In genomic region chr15:74392902-74393301, GRCh38 we compare ENCODE assay signal across 15 cellular contexts. TPM values are rescaled to one million over a fixed set of nuclear protein-coding genes. Genes with fewer than 3 reads are reported as not detected.
DNase-seq lines count a peak whose midpoint lies in the region; ATAC-seq and TF ChIP-seq lines count a peak whose summit lies in the region.
"Had no signal": no experiment of that assay in that cellular context is flagged by ENCODE, and none has a peak within 500 bp of the region (broad histone marks: within the 10 kb centered on the region; RNA-seq: fewer than 3 reads in every experiment).

No MANE protein-coding gene starts in this region.

- CTCF ChIA-PET in HEK293T (lab: Yijun Ruan, JAX), result no interaction called here

- no peaks in the 10 kb centered on the region for H3K36me3 ChIP-seq in skeletal muscle satellite cell (ENCODE audit: insufficient read depth, low read length)
- H3K36me3 ChIP-seq: esophagus squamous epithelium had no signal

- H3K36me3 Mint-ChIP-seq in T-helper 2 cell treated with Interferon-gamma antibody and Interleukin-4, amounts not matched to agents 5 μg/mL and 100 μg/mL, for 36 hours (ENCODE audit: low read depth), result no peaks in the 10 kb centered on the region
- H3K36me3 Mint-ChIP-seq in T-helper 17 cell (ENCODE audit: low read depth), result no peaks in the 10 kb centered on the region
- no peaks in the 10 kb centered on the region for H3K36me3 Mint-ChIP-seq in central memory CD8-positive, alpha-beta T cell (ENCODE audit: insufficient read depth)
- no peaks in the 10 kb centered on the region for H3K36me3 Mint-ChIP-seq in naive thymus-derived CD8-positive, alpha-beta T cell

- no peak overlapping the region for H3K4me3 ChIP-seq in skeletal muscle satellite cell (ENCODE audit: low read length)
- H3K4me3 ChIP-seq: esophagus squamous epithelium had no signal

- ATAC-seq in T-helper 17 cell (no peak), GM21737 (IDR thresholded peaks at IDR 0.05; ENCODE audit: unreplicated experiment) (no peak)
- no peak for ATAC-seq in central memory CD8-positive, alpha-beta T cell (replicated peaks; ENCODE audit: extremely low read depth, poor library complexity, severe bottlenecking)
- no peak for ATAC-seq in naive thymus-derived CD8-positive, alpha-beta T cell
- ATAC-seq: HCT116, SK-N-SH treated with all-trans-retinoic acid at 6 μM for 48 hours had no signal

- no peaks in the 10 kb centered on the region for H3K9me3 Mint-ChIP-seq in T-helper 2 cell treated with Interferon-gamma antibody and Interleukin-4, amounts not matched to agents 5 μg/mL and 100 μg/mL, for 36 hours
- H3K9me3 Mint-ChIP-seq in central memory CD8-positive, alpha-beta T cell, result no peaks in the 10 kb centered on the region
- H3K9me3 Mint-ChIP-seq in naive thymus-derived CD8-positive, alpha-beta T cell, result no peaks in the 10 kb centered on the region
- H3K9me3 Mint-ChIP-seq: activated naive CD4-positive, alpha-beta T cell treated with anti-CD3 and anti-CD28 coated beads for 36 hours had no signal

- DNase-seq in T-helper 2 cell treated with Interferon-gamma antibody and Interleukin-4, amounts not matched to agents 5 μg/mL and 100 μg/mL, for 36 hours (ENCODE audit: low spot score), result no peak
- DNase-seq in T-helper 2 cell (no peak), T-helper 17 cell (no peak), HEK293T (ENCODE audit: extremely low spot score) (no peak)
- no peak for DNase-seq in central memory CD8-positive, alpha-beta T cell (ENCODE audit: low spot score in 2 of 2)
- DNase-seq in naive thymus-derived CD8-positive, alpha-beta T cell, result no peak
- DNase-seq: 8988T; activated naive CD4-positive, alpha-beta T cell treated with anti-CD3 and anti-CD28 coated beads for 36 hours; esophagus squamous epithelium; NCI-H526 treated with DMSO at 0.1 percent for 48 hours; stimulated activated CD4-positive, alpha-beta T cell treated with anti-CD3 and anti-CD28 coated beads, Interleukin-4, amount 100 ng/mL, for 4 hours had no signal

- H3K4me3 Mint-ChIP-seq in T-helper 2 cell treated with Interferon-gamma antibody and Interleukin-4, amounts not matched to agents 5 μg/mL and 100 μg/mL, for 36 hours, result no peak overlapping the region
- peak overlapping the region; percentile 64 for H3K4me3 Mint-ChIP-seq in T-helper 17 cell
- no peak overlapping the region for H3K4me3 Mint-ChIP-seq in central memory CD8-positive, alpha-beta T cell
- no peak overlapping the region for H3K4me3 Mint-ChIP-seq in naive thymus-derived CD8-positive, alpha-beta T cell
- H3K4me3 Mint-ChIP-seq: activated naive CD4-positive, alpha-beta T cell treated with anti-CD3 and anti-CD28 coated beads for 36 hours had no signal

- no peaks in the 10 kb centered on the region for H3K27me3 ChIP-seq in skeletal muscle satellite cell (ENCODE audit: control insufficient read depth, insufficient read depth, low read length)
- H3K27me3 ChIP-seq: esophagus squamous epithelium had no signal

- H3K4me1 Mint-ChIP-seq in T-helper 2 cell treated with Interferon-gamma antibody and Interleukin-4, amounts not matched to agents 5 μg/mL and 100 μg/mL, for 36 hours (ENCODE audit: low read depth), result peaks cover 38% of the 10 kb centered on the region
- H3K4me1 Mint-ChIP-seq in T-helper 17 cell, result peaks cover 13% of the 10 kb centered on the region
- H3K4me1 Mint-ChIP-seq in central memory CD8-positive, alpha-beta T cell, result peaks cover 45% of the 10 kb centered on the region
- peaks cover 29 to 60% (median 46%) of the 10 kb centered on the region in 4 donors for H3K4me1 Mint-ChIP-seq in naive thymus-derived CD8-positive, alpha-beta T cell

- H3K27ac Mint-ChIP-seq in T-helper 2 cell treated with Interferon-gamma antibody and Interleukin-4, amounts not matched to agents 5 μg/mL and 100 μg/mL, for 36 hours, result peak overlapping the region; percentile 64
- no peak overlapping the region for H3K27ac Mint-ChIP-seq in T-helper 17 cell
- H3K27ac Mint-ChIP-seq in central memory CD8-positive, alpha-beta T cell (ENCODE audit: low read depth), result peak overlapping the region; percentile 84
- H3K27ac Mint-ChIP-seq in naive thymus-derived CD8-positive, alpha-beta T cell, result peak overlapping the region in 3 of 10 donors; percentile 48 to 86 (median 74)
- H3K27ac Mint-ChIP-seq: activated naive CD4-positive, alpha-beta T cell treated with anti-CD3 and anti-CD28 coated beads for 36 hours had no signal

- peaks cover 63% of the 10 kb centered on the region for H3K4me1 ChIP-seq in skeletal muscle satellite cell (ENCODE audit: control insufficient read depth, insufficient read depth, low read length)

- H3K9ac ChIP-seq in skeletal muscle satellite cell (ENCODE audit: low read depth, low read length), result peak overlapping the region; percentile 67

- H3K27me3 Mint-ChIP-seq in T-helper 2 cell treated with Interferon-gamma antibody and Interleukin-4, amounts not matched to agents 5 μg/mL and 100 μg/mL, for 36 hours (ENCODE audit: low read depth), result no peaks in the 10 kb centered on the region
- H3K27me3 Mint-ChIP-seq in T-helper 17 cell, result no peaks in the 10 kb centered on the region
- H3K27me3 Mint-ChIP-seq in central memory CD8-positive, alpha-beta T cell, result no peaks in the 10 kb centered on the region
- H3K27me3 Mint-ChIP-seq in naive thymus-derived CD8-positive, alpha-beta T cell, result no peaks in the 10 kb centered on the region

- POLR2A ChIA-PET in HEK293T (lab: Yijun Ruan, JAX), result no interaction called here
- POLR2A ChIA-PET in naive thymus-derived CD8-positive, alpha-beta T cell (lab: Charles Lee), result no interaction called here

- H3K4me2 ChIP-seq in skeletal muscle satellite cell (ENCODE audit: low read length), result peak overlapping the region; percentile 51

- H3K9me3 ChIP-seq in T-helper 17 cell (ENCODE audit: control insufficient read depth, low read length, poor library complexity, severe bottlenecking) (no peaks in the 10 kb centered on the region), skeletal muscle satellite cell (replicated peaks; ENCODE audit: low read length) (no peaks in the 10 kb centered on the region)
- H3K9me3 ChIP-seq: esophagus squamous epithelium had no signal

TF ChIP-seq in HEK293T, 16 proteins besides CTCF, POLR2A, EP300 and RAD21:
- no peak for TF ChIP-seq NFRKB (IDR thresholded peaks at IDR 0.05)
- TF ChIP-seq FOXM1 (IDR thresholded peaks at IDR 0.05; ENCODE audit: borderline replicate concordance), result no peak
- no peak for TF ChIP-seq L3MBTL2 (conservative IDR thresholded peaks at IDR 0.05)
- no peak for TF ChIP-seq FOXK2 (IDR thresholded peaks at IDR 0.05)
- TF ChIP-seq CTBP1 (IDR thresholded peaks at IDR 0.05; ENCODE audit: borderline replicate concordance), result no peak
- no peak for TF ChIP-seq LEF1 (IDR thresholded peaks at IDR 0.05; ENCODE audit: borderline replicate concordance)
- TF ChIP-seq TARDBP (IDR thresholded peaks at IDR 0.05), result no peak
- TF ChIP-seq PKNOX1 (IDR thresholded peaks at IDR 0.05), result no peak
- no peak for TF ChIP-seq ZNF384 (IDR thresholded peaks at IDR 0.05)
- TF ChIP-seq HDGF (IDR thresholded peaks at IDR 0.05; ENCODE audit: borderline replicate concordance), result no peak
- no peak for TF ChIP-seq SP1 (IDR thresholded peaks at IDR 0.05)
- TF ChIP-seq ELF4 (IDR thresholded peaks at IDR 0.05), result no peak
- TF ChIP-seq FOXA1 (IDR thresholded peaks at IDR 0.05), result no peak
TF ChIP-seq in HEK293T: peak in this region for 0.

RNA-seq across cellular contexts. Expression of gene CYP11A1, which starts 25.5 kb away (rescaled TPM):
- not detected for total RNA-seq in T-helper 17 cell
- 0.87 and 1.3 TPM in 2 replicates for total RNA-seq in skeletal muscle satellite cell (2012; rRNA removed)
- total RNA-seq in naive thymus-derived CD8-positive, alpha-beta T cell, result not detected
- not detected for polyA plus RNA-seq in naive thymus-derived CD8-positive, alpha-beta T cell
- total RNA-seq: activated naive CD4-positive, alpha-beta T cell treated with anti-CD3 and anti-CD28 coated beads for 36 hours had no signal

RNA-seq across cellular contexts. Expression of gene SEMA7A, which starts 40.9 kb away (rescaled TPM):
- total RNA-seq in T-helper 17 cell, result 1 to 10 TPM; 2.2 to 3.6 TPM
- 44.1 and 94.4 TPM in 2 replicates for total RNA-seq in skeletal muscle satellite cell (2012; rRNA removed)
- total RNA-seq in naive thymus-derived CD8-positive, alpha-beta T cell, result 1 to 10 TPM; 3.2 TPM
- 1 to 10 TPM in 1 of 3 donors, under 1 TPM in 2; 0.09 to 1.7 (median 0.20) TPM for polyA plus RNA-seq in naive thymus-derived CD8-positive, alpha-beta T cell
